Comparison of ENCODE assay signal across 1 cellular context in the genomic region with DNA sequence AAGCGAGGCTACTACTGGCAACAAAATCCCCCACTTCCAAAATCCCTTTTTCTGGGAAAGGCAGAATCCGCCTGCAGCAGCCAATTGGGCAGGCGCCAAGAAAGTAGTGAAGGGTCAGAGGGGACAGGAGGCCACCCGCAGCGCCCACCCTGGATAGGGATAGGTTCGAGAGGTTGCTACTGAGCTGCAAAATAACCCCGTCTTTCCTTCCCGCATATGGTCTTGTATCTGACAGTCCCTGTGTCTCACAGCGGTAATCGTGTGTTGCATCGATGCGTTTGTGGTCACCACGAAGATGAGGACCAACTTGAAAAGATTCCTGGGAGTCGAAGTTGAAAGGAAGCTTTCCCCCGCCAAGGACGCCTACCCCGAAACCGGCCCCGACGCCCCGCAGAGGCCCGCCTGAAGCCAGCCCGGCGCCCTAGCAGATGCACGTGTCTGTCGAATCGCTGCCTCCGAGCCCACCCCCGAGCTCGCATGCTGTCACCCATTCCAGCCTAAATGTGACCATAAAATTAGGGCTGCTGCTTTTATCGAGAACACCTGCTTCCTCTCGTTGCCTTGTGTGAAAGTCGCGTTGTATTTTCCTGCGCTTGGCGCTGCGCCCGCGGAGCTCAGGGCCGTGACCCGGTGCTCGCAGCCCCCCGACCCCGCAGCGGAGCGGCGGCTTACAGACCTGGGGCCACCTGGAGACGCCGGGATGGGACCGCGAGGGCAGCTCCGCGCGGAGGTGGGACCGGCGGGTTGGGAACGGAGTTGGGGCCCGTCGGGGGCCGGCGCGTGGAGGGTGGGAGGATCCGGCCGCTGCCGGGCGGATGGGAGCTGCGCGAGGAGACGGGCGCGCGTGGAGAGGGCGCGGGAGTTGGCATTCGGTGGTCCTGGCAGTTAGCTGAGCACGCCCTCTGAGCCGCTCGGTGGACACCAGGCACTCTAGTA.
TF ChIP-seq lines count a peak whose summit lies in the region.

A gene with protein sequence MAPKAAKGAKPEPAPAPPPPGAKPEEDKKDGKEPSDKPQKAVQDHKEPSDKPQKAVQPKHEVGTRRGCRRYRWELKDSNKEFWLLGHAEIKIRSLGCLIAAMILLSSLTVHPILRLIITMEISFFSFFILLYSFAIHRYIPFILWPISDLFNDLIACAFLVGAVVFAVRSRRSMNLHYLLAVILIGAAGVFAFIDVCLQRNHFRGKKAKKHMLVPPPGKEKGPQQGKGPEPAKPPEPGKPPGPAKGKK (plus strand): TSS at position 868 of the 936 bp plus-strand sequence. CDS start 145 bp downstream, outside the sequence.

TF ChIP-seq in HCT116, 20 proteins besides CTCF, POLR2A, EP300 and RAD21 (continued from another document):
- TF ChIP-seq ZBTB33 (IDR thresholded peaks at IDR 0.05; ENCODE audit: extremely low read depth, insufficient replicate concordance, low read length) = no peak
- TF ChIP-seq YY1 (IDR thresholded peaks at IDR 0.05; ENCODE audit: extremely low read depth, insufficient replicate concordance, low read depth, low read length) = no peak
- no peak for TF ChIP-seq SP1 (IDR thresholded peaks at IDR 0.05; ENCODE audit: low read depth)
- TF ChIP-seq SRF (IDR thresholded peaks at IDR 0.05; ENCODE audit: low read depth) = no peak
- TF ChIP-seq CBX3 (IDR thresholded peaks at IDR 0.05; ENCODE audit: low read depth) = no peak
- no peak for TF ChIP-seq JUND (IDR thresholded peaks at IDR 0.05)
- no peak for TF ChIP-seq POLR2AphosphoS5 (IDR thresholded peaks at IDR 0.05; ENCODE audit: low read depth, low read length)
- no peak for TF ChIP-seq CEBPB (IDR thresholded peaks at IDR 0.05; ENCODE audit: low read depth)
- no peak for TF ChIP-seq TCF7L2 (IDR thresholded peaks at IDR 0.05; ENCODE audit: borderline replicate concordance, extremely low read depth, insufficient read depth, insufficient read length)
